Comparison of ENCODE assay signal across 8 cellular contexts in genomic region chr13:74026753-74027152, GRCh38.
A peak's percentile ranks its signal among the peaks of the same experiment; 100 is the strongest.
DNase-seq lines count a peak whose midpoint lies in the region; ATAC-seq and TF ChIP-seq lines count a peak whose summit lies in the region.

No MANE protein-coding gene starts in this region.

- H3F3A ChIP-seq in Loucy (ENCODE audit: low read depth): no peaks in the 10 kb centered on the region; the same call in 1 of the 2 replicates

- H2AFZ ChIP-seq in Loucy (ENCODE audit: low read length): peak overlapping the region; percentile 14; the same call in 1 of the 2 replicates

- H3K36me3 ChIP-seq in Loucy (ENCODE audit: insufficient read depth, low read length): peaks cover 11% of the 10 kb centered on the region; the same call in 1 of the 2 replicates

- H3K4me2 ChIP-seq in Loucy (ENCODE audit: low read depth, low read length, poor library complexity, severe bottlenecking): peak overlapping the region; percentile 79

- TF ChIP-seq CTCF in Loucy (conservative IDR thresholded peaks at IDR 0.05; ENCODE audit: low read length) (no peak), progenitor cell of endocrine pancreas (IDR thresholded peaks at IDR 0.05; ENCODE audit: unreplicated experiment) (no peak)

- H3K4me3 Mint-ChIP-seq in activated T-helper 1 cell treated with anti-CD3 and anti-CD28 coated beads, Interleukin-12 subunit alpha, Interleukin-12 subunit beta, Interleukin-2, Interleukin-4 antibody, amounts not matched to agents 30 ng/mL and 10 ng/mL and 1 ng/mL, durations not matched to agents 14 hours and 24 hours and 36 hours: peak overlapping the region; percentile 57
- no peak overlapping the region for H3K4me3 Mint-ChIP-seq in progenitor cell of endocrine pancreas (ENCODE audit: low read depth)

- H3K9me3 ChIP-seq in Loucy (ENCODE audit: insufficient read depth, low read depth, low read length): peaks cover 9% of the 10 kb centered on the region; the same call in 1 of the 2 replicates

- peak overlapping the region; percentile 57 for H3K9ac ChIP-seq in Loucy (ENCODE audit: low read depth, low read length, poor library complexity, severe bottlenecking)

- peak; percentile 91 for ATAC-seq in GM21619 (IDR thresholded peaks at IDR 0.05; ENCODE audit: unreplicated experiment)
- no peak for ATAC-seq in sciatic nerve

- peaks cover 19% of the 10 kb centered on the region for H3K9me3 Mint-ChIP-seq in activated T-helper 1 cell treated with anti-CD3 and anti-CD28 coated beads, Interleukin-12 subunit alpha, Interleukin-12 subunit beta, Interleukin-2, Interleukin-4 antibody, amounts not matched to agents 30 ng/mL and 10 ng/mL and 1 ng/mL, durations not matched to agents 14 hours and 24 hours and 36 hours
- no peaks in the 10 kb centered on the region for H3K9me3 Mint-ChIP-seq in progenitor cell of endocrine pancreas (ENCODE audit: low read depth)

- peaks cover 24% of the 10 kb centered on the region for H3K79me2 ChIP-seq in Loucy (ENCODE audit: insufficient read depth, low read length)

- H3K27me3 ChIP-seq in Loucy (ENCODE audit: insufficient read depth, low read length, poor library complexity, severe bottlenecking): no peaks in the 10 kb centered on the region

- DNase-seq in ELR (ENCODE audit: low read depth): peak; percentile 57
- peak; percentile 51 for DNase-seq in activated T-helper 1 cell treated with anti-CD3 and anti-CD28 coated beads, Interleukin-12 subunit alpha, Interleukin-12 subunit beta, Interleukin-2, Interleukin-4 antibody, amounts not matched to agents 30 ng/mL and 10 ng/mL and 1 ng/mL, durations not matched to agents 14 hours and 24 hours and 36 hours (ENCODE audit: low spot score)
- DNase-seq in lung microvascular endothelial cell (ENCODE audit: low read depth in 2 of 2): peak; percentile 0 to 64
- peak; percentile 47 for DNase-seq in ureter (ENCODE audit: low spot score)
- no peak for DNase-seq in progenitor cell of endocrine pancreas (ENCODE audit: low spot score, unreplicated experiment)
- no peak for DNase-seq in sciatic nerve (ENCODE audit: low spot score)

- intact Hi-C loops in activated T-helper 1 cell treated with anti-CD3 and anti-CD28 coated beads, Interleukin-12 subunit alpha, Interleukin-12 subunit beta, Interleukin-2, Interleukin-4 antibody, amounts not matched to agents 30 ng/mL and 10 ng/mL and 1 ng/mL, durations not matched to agents 14 hours and 24 hours and 36 hours (cut with micrococcal nuclease): loop anchor here (2.0 to 5.0 kb wide), 2 partner anchors 36 to 39 kb away; no protein-coding TSS in a partner anchor
- intact Hi-C loops in sciatic nerve (cut with DNase I): no loop called here

- H3K27ac Mint-ChIP-seq in activated T-helper 1 cell treated with anti-CD3 and anti-CD28 coated beads, Interleukin-12 subunit alpha, Interleukin-12 subunit beta, Interleukin-2, Interleukin-4 antibody, amounts not matched to agents 30 ng/mL and 10 ng/mL and 1 ng/mL, durations not matched to agents 14 hours and 24 hours and 36 hours: peak overlapping the region; percentile 67
- no peak overlapping the region for H3K27ac Mint-ChIP-seq in progenitor cell of endocrine pancreas

- peaks cover 7% of the 10 kb centered on the region for H4K20me1 ChIP-seq in Loucy (ENCODE audit: insufficient read depth, low read length, poor library complexity, severe bottlenecking)

- H3K27me3 Mint-ChIP-seq in activated T-helper 1 cell treated with anti-CD3 and anti-CD28 coated beads, Interleukin-12 subunit alpha, Interleukin-12 subunit beta, Interleukin-2, Interleukin-4 antibody, amounts not matched to agents 30 ng/mL and 10 ng/mL and 1 ng/mL, durations not matched to agents 14 hours and 24 hours and 36 hours (ENCODE audit: insufficient read depth): no peaks in the 10 kb centered on the region
- H3K27me3 Mint-ChIP-seq in progenitor cell of endocrine pancreas: peaks cover 4% of the 10 kb centered on the region

- H3K36me3 Mint-ChIP-seq in activated T-helper 1 cell treated with anti-CD3 and anti-CD28 coated beads, Interleukin-12 subunit alpha, Interleukin-12 subunit beta, Interleukin-2, Interleukin-4 antibody, amounts not matched to agents 30 ng/mL and 10 ng/mL and 1 ng/mL, durations not matched to agents 14 hours and 24 hours and 36 hours (ENCODE audit: low read depth): peaks cover 21% of the 10 kb centered on the region
- H3K36me3 Mint-ChIP-seq in progenitor cell of endocrine pancreas (ENCODE audit: insufficient read depth): peaks cover 8% of the 10 kb centered on the region

- H3K4me1 Mint-ChIP-seq in activated T-helper 1 cell treated with anti-CD3 and anti-CD28 coated beads, Interleukin-12 subunit alpha, Interleukin-12 subunit beta, Interleukin-2, Interleukin-4 antibody, amounts not matched to agents 30 ng/mL and 10 ng/mL and 1 ng/mL, durations not matched to agents 14 hours and 24 hours and 36 hours (ENCODE audit: low read depth): peaks cover 28% of the 10 kb centered on the region
- H3K4me1 Mint-ChIP-seq in progenitor cell of endocrine pancreas (ENCODE audit: low read depth): peaks cover 22% of the 10 kb centered on the region

- H3K9me2 ChIP-seq in Loucy (replicated peaks; ENCODE audit: low read depth, low read length): no peaks in the 10 kb centered on the region

- peaks cover 18% of the 10 kb centered on the region for H3K4me1 ChIP-seq in Loucy (ENCODE audit: insufficient read depth, low read length, poor library complexity, severe bottlenecking)

- H3K4me3 ChIP-seq in Loucy (ENCODE audit: low read length, poor library complexity, severe bottlenecking): peak overlapping the region; percentile 62

Comparison
In these comparisons a context has a peak if more than half of its experiments do, and no peak if none do; other contexts are left out.
1. DNase-seq: peak in ELR (single experiment), activated T-helper 1 cell treated with anti-CD3 and anti-CD28 coated beads, Interleukin-12 subunit alpha, Interleukin-12 subunit beta, Interleukin-2, Interleukin-4 antibody, amounts not matched to agents 30 ng/mL and 10 ng/mL and 1 ng/mL, durations not matched to agents 14 hours and 24 hours and 36 hours (single experiment), lung microvascular endothelial cell (2 of 2) and ureter (single experiment); none in progenitor cell of endocrine pancreas (single experiment) and sciatic nerve (single experiment).